ENCODE assay signal across 1 cellular context in the genomic region with DNA sequence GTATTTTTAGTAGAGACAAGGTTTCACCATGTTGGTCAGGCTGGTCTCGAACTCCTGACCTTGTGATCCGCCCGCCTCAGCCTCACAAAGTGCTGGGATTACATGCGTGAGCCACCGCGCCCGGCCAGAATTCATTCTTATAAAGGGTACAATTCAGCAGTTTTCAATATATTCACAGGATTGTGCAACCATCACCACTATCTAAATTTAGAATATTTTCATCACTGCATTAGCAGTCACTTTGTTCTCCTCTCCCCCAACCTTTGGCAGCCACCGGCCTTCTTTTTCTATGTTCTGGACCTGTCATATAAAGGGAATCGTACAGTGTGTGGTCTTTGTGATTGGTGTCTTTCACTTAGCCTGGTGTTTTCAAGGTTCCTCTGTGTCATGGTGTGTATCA.
A peak's percentile ranks its signal among the peaks of the same experiment; 100 is the strongest.
TF ChIP-seq lines count a peak whose summit lies in the region.

No MANE protein-coding gene starts in this region.

TF ChIP-seq in IMR-90, 13 proteins besides CTCF, POLR2A, EP300 and RAD21:
- TF ChIP-seq CHD1 (IDR thresholded peaks at IDR 0.05; ENCODE audit: low read depth, low read length) (no peak), CEBPB (IDR thresholded peaks at IDR 0.05; ENCODE audit: low read depth, low read length) (peak; percentile 89)
TF ChIP-seq in IMR-90: peak in this region for 1.
